ENCODE assay signal across 1 cellular context in genomic region chr5:132103380-132103951, GRCh38.
TF ChIP-seq lines count a peak whose summit lies in the region.

No MANE protein-coding gene starts in this region.

TF ChIP-seq in K562, 482 proteins besides CTCF, POLR2A, EP300 and RAD21 (continued from another document and continues in another):
- TF ChIP-seq ARID4B (CRISPR knock-in tag; IDR thresholded peaks at IDR 0.05), result no peak
- no peak for TF ChIP-seq ZZZ3 (IDR thresholded peaks at IDR 0.05)
- TF ChIP-seq ZNF280A (IDR thresholded peaks at IDR 0.05; ENCODE audit: low read depth, partially characterized antibody), result no peak
- no peak for TF ChIP-seq FOXM1 (IDR thresholded peaks at IDR 0.05; ENCODE audit: low read depth)
- TF ChIP-seq FOXM1 (CRISPR knock-in tag; IDR thresholded peaks at IDR 0.05; ENCODE audit: low read depth), result no peak
- TF ChIP-seq FOXA1 (IDR thresholded peaks at IDR 0.05; ENCODE audit: borderline replicate concordance), result no peak
- no peak for TF ChIP-seq ZNF347 (CRISPR knock-in tag; IDR thresholded peaks at IDR 0.05; ENCODE audit: low read depth)
- no peak for TF ChIP-seq RBM14 (IDR thresholded peaks at IDR 0.05; ENCODE audit: borderline replicate concordance, insufficient read depth, low read depth, low read length)
- no peak; the same call in 1 of the 2 replicates for TF ChIP-seq IRF9 (tag; IDR thresholded peaks at IDR 0.05)
- TF ChIP-seq PRPF4 (IDR thresholded peaks at IDR 0.05; ENCODE audit: insufficient read depth, low read depth, low read length, poor library complexity, severe bottlenecking), result no peak
- peak; percentile 64; the same call in 1 of the 2 replicates for TF ChIP-seq NCOA1 (IDR thresholded peaks at IDR 0.05; ENCODE audit: low read depth)
- no peak for TF ChIP-seq GATAD2A (IDR thresholded peaks at IDR 0.05)
- TF ChIP-seq ELF2 (CRISPR knock-in tag; IDR thresholded peaks at IDR 0.05), result no peak
- TF ChIP-seq ZBTB5 (IDR thresholded peaks at IDR 0.05), result no peak
- no peak for TF ChIP-seq RBM39 (optimal IDR thresholded peaks at IDR 0.05; ENCODE audit: low read depth, low read length)
- no peak for TF ChIP-seq MLX (CRISPR knock-in tag; conservative IDR thresholded peaks at IDR 0.05)
- TF ChIP-seq ZNF583 (CRISPR knock-in tag; IDR thresholded peaks at IDR 0.05), result no peak
- no peak for TF ChIP-seq E4F1 (CRISPR knock-in tag; IDR thresholded peaks at IDR 0.05; ENCODE audit: borderline replicate concordance)
- no peak for TF ChIP-seq ATF1 (CRISPR knock-in tag; IDR thresholded peaks at IDR 0.05)
- peak; percentile 58 for TF ChIP-seq ATF1 (tag; IDR thresholded peaks at IDR 0.05)
- TF ChIP-seq HNRNPUL1 (IDR thresholded peaks at IDR 0.05; ENCODE audit: low read length), result no peak
- TF ChIP-seq ZNF511 (CRISPR knock-in tag; IDR thresholded peaks at IDR 0.05), result no peak
- no peak for TF ChIP-seq ZNF655 (CRISPR knock-in tag; IDR thresholded peaks at IDR 0.05)
- peak; percentile 46; the same call in 1 of the 2 replicates for TF ChIP-seq ZNF24 (IDR thresholded peaks at IDR 0.05)
- TF ChIP-seq ELK1 (CRISPR knock-in tag; IDR thresholded peaks at IDR 0.05), result no peak
- no peak for TF ChIP-seq ZNF436 (CRISPR knock-in tag; IDR thresholded peaks at IDR 0.05)
- TF ChIP-seq ZKSCAN3 (CRISPR knock-in tag; IDR thresholded peaks at IDR 0.05), result no peak
- no peak for TF ChIP-seq NEUROD1 (IDR thresholded peaks at IDR 0.05; ENCODE audit: borderline replicate concordance, low read depth, low read length, partially characterized antibody)
- TF ChIP-seq HNRNPH1 (optimal IDR thresholded peaks at IDR 0.05; ENCODE audit: low read depth, low read length), result no peak
- TF ChIP-seq PBX2 (CRISPR knock-in tag; IDR thresholded peaks at IDR 0.05; ENCODE audit: low read depth), result peak; percentile 29; the same call in 1 of the 2 replicates
- peak; percentile 94 for TF ChIP-seq PBX2 (tag; conservative IDR thresholded peaks at IDR 0.05; ENCODE audit: low read depth)
- TF ChIP-seq XRCC3 (IDR thresholded peaks at IDR 0.05), result no peak
- TF ChIP-seq MEF2D (tag; conservative IDR thresholded peaks at IDR 0.05; ENCODE audit: low read depth), result peak; percentile 85
- TF ChIP-seq TBL1XR1 (IDR thresholded peaks at IDR 0.05; ENCODE audit: low read length in 2 of 2), result peak in 1 of 2 experiments; percentile 56; a peak in 1 of 4 replicates
- TF ChIP-seq ARID3A (IDR thresholded peaks at IDR 0.05; ENCODE audit: borderline replicate concordance, low read depth, low read length), result no peak
- 0 out of 2 replicates have a peak, but pooled peaks have one; percentile 15 for TF ChIP-seq BCOR (IDR thresholded peaks at IDR 0.05)
- TF ChIP-seq CREB5 (CRISPR knock-in tag; IDR thresholded peaks at IDR 0.05), result no peak
- TF ChIP-seq MCM7 (IDR thresholded peaks at IDR 0.05), result no peak
- TF ChIP-seq CTBP1 (IDR thresholded peaks at IDR 0.05; ENCODE audit: borderline replicate concordance), result peak; percentile 86
